Comparison of ENCODE assay signal across 8 cellular contexts in genomic region chr4:25938251-25939186, GRCh38. TPM values are rescaled to one million over a fixed set of nuclear protein-coding genes. Genes with fewer than 3 reads are reported as not detected.
DNase-seq lines count a peak whose midpoint lies in the region; ATAC-seq and TF ChIP-seq lines count a peak whose summit lies in the region.

No MANE protein-coding gene starts in this region.

- CTCF ChIA-PET in OCI-LY7 (lab: Charles Lee; ENCODE audit: unreplicated experiment) (no interaction called here), Calu3 (lab: Charles Lee) (no interaction called here)

- POLR2A ChIA-PET in OCI-LY7 (lab: Charles Lee): interaction anchor here (1.7 kb wide), 1 partner anchor 10 kb away, joined by 5 read pairs; no protein-coding TSS in a partner anchor

- peak; percentile 48 for DNase-seq in stimulated activated naive CD4-positive, alpha-beta T cell treated with Interleukin-2 at 50 U/mL for 16 hours (lab: John Stamatoyannopoulos, UW)
- no peak for DNase-seq in stimulated activated naive CD4-positive, alpha-beta T cell (lab: John Stamatoyannopoulos, UW)
- peak; percentile 65 for DNase-seq in activated CD8-positive, alpha-beta memory T cell treated with anti-CD3 and anti-CD28 coated beads, Interleukin-2, amount 50 U/mL, for 48 hours
- DNase-seq in myocyte (ENCODE audit: low read depth) (peak; percentile 84), OCI-LY7 (ENCODE audit: low spot score) (no peak), NCI-H1694 (lab: John Stamatoyannopoulos, UW) (no peak), Calu3 (no peak)

- H3K4me1 Mint-ChIP-seq in Calu3 (ENCODE audit: low read depth, unreplicated experiment): no peaks in the 10 kb centered on the region

- H3K27me3 Mint-ChIP-seq in Calu3 (ENCODE audit: unreplicated experiment): peaks cover 24% of the 10 kb centered on the region

- BruUV-seq in OCI-LY7 (replicated peaks; lab: Mats Ljungman, UMichigan): no TSS peak
- BruUV-seq in Calu3 (replicated peaks; lab: Mats Ljungman, UMichigan): no TSS peak

- H3K9me2 ChIP-seq in OCI-LY7 (ENCODE audit: insufficient read depth, low read length): no peaks in the 10 kb centered on the region

- no peaks in the 10 kb centered on the region for H3K36me3 ChIP-seq in OCI-LY7 (ENCODE audit: insufficient read depth, low read length)

- H2AFZ ChIP-seq in OCI-LY7 (ENCODE audit: low read length): no peak overlapping the region

- H3K4me1 ChIP-seq in OCI-LY7 (ENCODE audit: insufficient read depth, low read length, poor library complexity, severe bottlenecking): no peaks in the 10 kb centered on the region

- no peak overlapping the region for H3K4me3 ChIP-seq in OCI-LY7 (ENCODE audit: low read depth, low read length, poor library complexity, severe bottlenecking)

- H3K27ac Mint-ChIP-seq in Calu3 (ENCODE audit: unreplicated experiment): no peak overlapping the region

- H3K9me3 Mint-ChIP-seq in Calu3 (ENCODE audit: low read depth, unreplicated experiment): no peaks in the 10 kb centered on the region

- H3K27ac ChIP-seq in OCI-LY7 (ENCODE audit: low read depth, low read length, poor library complexity, severe bottlenecking): no peak overlapping the region

- H3K4me3 Mint-ChIP-seq in Calu3 (ENCODE audit: low read depth, unreplicated experiment): no peak overlapping the region

- no peaks in the 10 kb centered on the region for H4K20me1 ChIP-seq in OCI-LY7 (ENCODE audit: insufficient read depth, low read length)

- intact Hi-C loops in OCI-LY7 (cut with micrococcal nuclease; ENCODE audit: unreplicated experiment): loop anchor here (10.0 kb wide), 1 partner anchor 494 kb away; no protein-coding TSS in a partner anchor
- intact Hi-C loops in Calu3 (cut with micrococcal nuclease; ENCODE audit: unreplicated experiment): no loop called here

- no peaks in the 10 kb centered on the region for H3K9me3 ChIP-seq in OCI-LY7 (ENCODE audit: low read length)

- TF ChIP-seq CTCF in OCI-LY7 (conservative IDR thresholded peaks at IDR 0.05; ENCODE audit: low read length) (no peak), Calu3 (IDR thresholded peaks at IDR 0.05; ENCODE audit: unreplicated experiment) (no peak)

- H3K4me2 ChIP-seq in OCI-LY7 (ENCODE audit: low read length): no peak overlapping the region

- no peaks in the 10 kb centered on the region for H3K36me3 Mint-ChIP-seq in Calu3 (ENCODE audit: insufficient read depth, unreplicated experiment)

- H3K79me2 ChIP-seq in OCI-LY7 (ENCODE audit: insufficient read depth, low read depth, low read length): no peaks in the 10 kb centered on the region

- ATAC-seq in HG03066 (IDR thresholded peaks at IDR 0.05; ENCODE audit: low read depth, unreplicated experiment): peak; percentile 77

RNA-seq across cellular contexts. Expression of gene SMIM20, which starts 24.5 kb away (rescaled TPM):
- total RNA-seq in myocyte: 31.7 and 49.7 TPM in 2 replicates
- 40.4 TPM for polyA plus RNA-seq in myocyte (2012)
- total RNA-seq in OCI-LY7 (2014; rRNA removed; shearing (Covaris generic)): 33.4 and 44.0 TPM in 2 replicates
- 51.2 and 53.8 TPM in 2 replicates for total RNA-seq in OCI-LY7 (2022)
- 21.0 and 23.2 TPM in 2 replicates for total RNA-seq in Calu3 (2022)

Comparison
In these comparisons a context has a peak if more than half of its experiments do, and no peak if none do; other contexts are left out.
1. DNase-seq: peak in stimulated activated naive CD4-positive, alpha-beta T cell treated with Interleukin-2 at 50 U/mL for 16 hours (single experiment), activated CD8-positive, alpha-beta memory T cell treated with anti-CD3 and anti-CD28 coated beads, Interleukin-2, amount 50 U/mL, for 48 hours (single experiment) and myocyte (single experiment); none in stimulated activated naive CD4-positive, alpha-beta T cell (0 of 6), OCI-LY7 (single experiment), NCI-H1694 (single experiment) and Calu3 (single experiment).